In the genomic region with DNA sequence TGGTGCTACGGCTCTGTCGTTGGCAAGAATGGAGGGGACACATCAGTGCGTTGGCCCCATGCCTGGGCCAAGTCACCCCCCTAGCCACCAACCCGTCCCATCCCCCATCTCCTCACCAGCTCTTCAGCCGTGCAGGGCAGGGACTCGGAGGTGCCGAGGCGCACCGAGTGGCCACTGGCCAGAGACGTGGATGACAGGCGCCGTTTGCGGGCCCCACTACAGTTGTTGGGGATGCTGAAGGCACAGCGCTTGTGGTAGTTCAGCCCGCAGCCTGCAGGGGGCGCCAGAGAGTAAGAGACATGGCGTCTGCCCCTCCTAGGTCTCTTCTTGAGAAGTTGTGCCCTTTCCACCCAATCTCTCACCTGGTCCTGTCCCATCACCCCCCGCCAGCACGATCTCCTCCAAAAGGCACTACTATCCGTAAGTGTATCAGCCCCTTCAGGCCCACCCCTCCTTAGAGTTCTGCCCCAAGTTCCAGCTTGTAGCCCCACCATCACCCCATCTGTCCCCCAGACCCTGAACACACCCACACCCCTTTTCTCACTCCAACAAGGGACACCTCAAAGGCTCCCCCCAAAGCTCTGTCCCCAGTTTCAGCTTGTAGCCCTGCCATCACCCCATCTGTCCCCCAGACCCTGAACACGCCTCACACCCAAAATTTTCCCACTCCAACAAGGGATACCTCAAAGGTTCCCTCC, we compare ENCODE assay signal across 8 cellular contexts. TPM values are rescaled to one million over a fixed set of nuclear protein-coding genes. Genes with fewer than 3 reads are reported as not detected.
DNase-seq lines count a peak whose midpoint lies in the region; ATAC-seq lines count a peak whose summit lies in the region.

No MANE protein-coding gene starts in this region.

- peaks cover 9 to 15% of the 10 kb centered on the region in 2 donors for H3K4me1 Mint-ChIP-seq in immature natural killer cell

- H3K27me3 Mint-ChIP-seq in immature natural killer cell (ENCODE audit: low read depth in 3 of 3): peaks cover 3 to 4% (median 4%) of the 10 kb centered on the region in 3 donors

- peaks cover 3 to 33% (median 13%) of the 10 kb centered on the region in 3 donors for H3K36me3 Mint-ChIP-seq in immature natural killer cell

- ATAC-seq in GM19023 (IDR thresholded peaks at IDR 0.05; ENCODE audit: unreplicated experiment): no peak
- ATAC-seq in GM18870 (IDR thresholded peaks at IDR 0.05; ENCODE audit: unreplicated experiment): no peak

- no peaks in the 10 kb centered on the region for H3K9me3 Mint-ChIP-seq in immature natural killer cell

- DNase-seq in CD1c-positive myeloid dendritic cell (ENCODE audit: extremely low spot score): peak; percentile 87
- peak; percentile 87 for DNase-seq in HT-29 (ENCODE audit: low spot score)
- peak; percentile 43 for DNase-seq in T-helper 22 cell (ENCODE audit: low read depth)
- DNase-seq in amygdala (lab: John Stamatoyannopoulos, UW): peak in 32 of 56 donors; percentile 6 to 77 (median 20)
- DNase-seq in immature natural killer cell: peak; percentile 73 to 79 (median 75)
- DNase-seq in stimulated activated CD4-positive, alpha-beta T cell treated with anti-CD3 and anti-CD28 coated beads, Interleukin-2, amount 100 ng/mL, for 24 hours: peak; percentile 94 to 95

- no peak overlapping the region for H3K4me3 Mint-ChIP-seq in immature natural killer cell

- peak overlapping the region in 5 of 6 donors; percentile 51 to 89 (median 83) for H3K27ac Mint-ChIP-seq in immature natural killer cell

RNA-seq across cellular contexts. Expression of a gene that starts 12.4 kb away (rescaled TPM):
- total RNA-seq in HT-29 (2014; rRNA removed; shearing (Covaris generic)): 76.0 and 83.3 TPM in 2 replicates
- polyA plus RNA-seq in immature natural killer cell: 100 to 1,000 TPM in 1 of 3 donors, 10 to 100 TPM in 2; 36.3 to 116 (median 36.3) TPM

RNA-seq across cellular contexts. Expression of a gene that starts 41.3 kb away (rescaled TPM):
- 30.7 and 30.8 TPM in 2 replicates for total RNA-seq in HT-29 (2014; rRNA removed; shearing (Covaris generic))
- polyA plus RNA-seq in immature natural killer cell: 1 to 10 TPM in 2 of 3 donors, not detected in 1; 2.2 to 5.4 TPM

RNA-seq across cellular contexts. Expression of a gene that starts 41.7 kb away (rescaled TPM):
- total RNA-seq in HT-29 (2014; rRNA removed; shearing (Covaris generic)): 229 and 268 TPM in 2 replicates
- polyA plus RNA-seq in immature natural killer cell: 10 to 100 TPM in 2 of 3 donors, 1 to 10 TPM in 1; 8.8 to 26.8 (median 10.8) TPM

RNA-seq across cellular contexts. Expression of a gene that starts 43.5 kb away (rescaled TPM):
- total RNA-seq in HT-29 (2014; rRNA removed; shearing (Covaris generic)): 0.29 and 0.38 TPM in 2 replicates
- polyA plus RNA-seq in immature natural killer cell: not detected

Comparison
In these comparisons a context has a peak if more than half of its experiments do, and no peak if none do; other contexts are left out.
1. DNase-seq: peak in every context shown above with its lines; median percentile 94 in stimulated activated CD4-positive, alpha-beta T cell treated with anti-CD3 and anti-CD28 coated beads, Interleukin-2, amount 100 ng/mL, for 24 hours; 87 in CD1c-positive myeloid dendritic cell; 87 in HT-29; 75 in immature natural killer cell; 43 in T-helper 22 cell; 20 in amygdala.